In genomic region chr20:43915209-43916072, GRCh38 we compare ENCODE assay signal across 8 cellular contexts. TPM values are rescaled to one million over a fixed set of nuclear protein-coding genes. Genes with fewer than 3 reads are reported as not detected.
DNase-seq lines count a peak whose midpoint lies in the region; ATAC-seq and TF ChIP-seq lines count a peak whose summit lies in the region.

No MANE protein-coding gene starts in this region.

- no peak for TF ChIP-seq CTCF in brain microvascular endothelial cell (IDR thresholded peaks at IDR 0.05; ENCODE audit: low read depth, low read length, missing control alignments)

- H3K4me3 ChIP-seq in SK-N-MC = peak overlapping the region; percentile 86
- peak overlapping the region; percentile 72 for H3K4me3 ChIP-seq in brain microvascular endothelial cell (ENCODE audit: low read depth, low read length)

- H3K9ac ChIP-seq in SK-N-MC (ENCODE audit: insufficient read length) = peak overlapping the region; percentile 88

- H3K36me3 Mint-ChIP-seq in stimulated activated memory B cell treated with anti-CD40 and anti-IgM and Interleukin-4, amounts not matched to agents 10 μg/mL and 1 μg/mL and 100 μg/mL, for 72 hours = no peaks in the 10 kb centered on the region

- DNase-seq in SK-N-MC (ENCODE audit: low read depth, low spot score) (no peak), brain microvascular endothelial cell (no peak), left lobe of liver (ENCODE audit: low spot score) (no peak), NCI-H146 treated with DMSO at 0.1 percent for 48 hours (lab: John Stamatoyannopoulos, UW; ENCODE audit: unreplicated experiment) (no peak), DMS79 treated with DMSO at 0.1 percent for 48 hours (lab: John Stamatoyannopoulos, UW) (no peak)

- H3K27me3 Mint-ChIP-seq in stimulated activated memory B cell treated with anti-CD40 and anti-IgM and Interleukin-4, amounts not matched to agents 10 μg/mL and 1 μg/mL and 100 μg/mL, for 72 hours = peaks cover 38% of the 10 kb centered on the region

- no peaks in the 10 kb centered on the region for H3K27me3 ChIP-seq in brain microvascular endothelial cell (replicated peaks)

- H3K9me3 ChIP-seq in SK-N-MC (ENCODE audit: low read depth, low read length) = no peaks in the 10 kb centered on the region

- H3K9me3 Mint-ChIP-seq in stimulated activated memory B cell treated with anti-CD40 and anti-IgM and Interleukin-4, amounts not matched to agents 10 μg/mL and 1 μg/mL and 100 μg/mL, for 72 hours = peaks cover 6% of the 10 kb centered on the region

- H3K27ac Mint-ChIP-seq in stimulated activated memory B cell treated with anti-CD40 and anti-IgM and Interleukin-4, amounts not matched to agents 10 μg/mL and 1 μg/mL and 100 μg/mL, for 72 hours = peak overlapping the region; percentile 72

- H3K27ac ChIP-seq in SK-N-MC (no peak overlapping the region), brain microvascular endothelial cell (no peak overlapping the region)

- H3K4me3 Mint-ChIP-seq in stimulated activated memory B cell treated with anti-CD40 and anti-IgM and Interleukin-4, amounts not matched to agents 10 μg/mL and 1 μg/mL and 100 μg/mL, for 72 hours = peak overlapping the region; percentile 79

- in situ Hi-C loops in brain microvascular endothelial cell (cut with HindIII; ENCODE audit: low pct_ligation_motif_present, low sequenced_read_pairs) = no loop called here

- no peaks in the 10 kb centered on the region; the same call in 1 of the 2 replicates for H3K36me3 ChIP-seq in SK-N-MC (ENCODE audit: insufficient read depth, low read length)
- H3K36me3 ChIP-seq in brain microvascular endothelial cell (replicated peaks) = no peaks in the 10 kb centered on the region

- H3K4me1 Mint-ChIP-seq in stimulated activated memory B cell treated with anti-CD40 and anti-IgM and Interleukin-4, amounts not matched to agents 10 μg/mL and 1 μg/mL and 100 μg/mL, for 72 hours = peaks cover 38% of the 10 kb centered on the region

- peak; percentile 5 for ATAC-seq in GM19372 (IDR thresholded peaks at IDR 0.05; ENCODE audit: low read depth, unreplicated experiment)
- ATAC-seq in left lobe of liver = peak; percentile 48
- ATAC-seq in stimulated activated memory B cell treated with anti-CD40 and anti-IgM and Interleukin-4, amounts not matched to agents 10 μg/mL and 1 μg/mL and 100 μg/mL, for 72 hours = peak; percentile 6
- ATAC-seq in GM19452 (IDR thresholded peaks at IDR 0.05; ENCODE audit: unreplicated experiment) = no peak

RNA-seq across cellular contexts. Expression of gene TOX2, which starts 0.8 kb away (rescaled TPM):
- total RNA-seq in left lobe of liver = 3.5 TPM
